ENCODE assay signal across 25 cellular contexts in the genomic region with DNA sequence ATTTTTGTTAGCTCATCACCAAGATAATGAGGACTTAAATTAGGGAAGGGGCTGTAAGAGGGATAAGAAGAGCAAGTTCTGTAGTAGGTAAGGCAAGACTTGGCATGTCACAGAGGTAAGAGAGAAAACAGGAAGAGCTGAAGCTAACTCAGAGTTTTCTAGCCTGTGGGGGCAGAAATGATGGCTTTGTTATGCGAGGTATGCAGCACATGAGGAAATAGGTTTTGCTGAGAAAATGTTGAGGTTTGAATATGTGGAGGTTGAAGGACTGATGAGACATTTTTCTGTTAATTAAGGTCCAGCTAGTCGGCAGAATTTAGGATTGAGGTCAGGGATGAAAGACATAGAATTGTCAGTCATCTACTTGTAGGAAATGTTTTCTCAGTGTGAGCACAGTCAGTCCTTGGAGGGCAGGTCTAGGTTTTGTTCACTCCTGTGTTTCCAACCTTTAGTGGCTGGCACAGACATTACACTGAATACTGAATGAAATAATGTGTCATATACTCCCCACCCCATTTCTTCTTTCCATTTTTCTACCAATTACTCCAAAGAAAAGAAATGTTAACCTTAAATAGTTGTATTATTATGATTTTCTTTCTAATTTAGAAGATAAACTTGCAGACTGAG.
DNase-seq lines count a peak whose midpoint lies in the region; ATAC-seq, FAIRE-seq and TF ChIP-seq lines count a peak whose summit lies in the region.
"Had no signal": no experiment of that assay in that cellular context is flagged by ENCODE, and none has a peak within 500 bp of the region (broad histone marks: within the 10 kb centered on the region; RNA-seq: fewer than 3 reads in every experiment).

No MANE protein-coding gene starts in this region.

- no peak overlapping the region for H2BK15ac ChIP-seq in mesenchymal stem cell (ENCODE audit: low read depth, poor library complexity, severe bottlenecking)

- H3K14ac ChIP-seq in mesenchymal stem cell (ENCODE audit: low read length in 2 of 2) = no peak overlapping the region

- H3K4ac ChIP-seq in mesenchymal stem cell (ENCODE audit: low read depth in 1 of 2, low read length in 2 of 2) = no peak overlapping the region

- no peak overlapping the region for H2BK12ac ChIP-seq in mesenchymal stem cell (ENCODE audit: low read length in 2 of 2)

- no peak for ATAC-seq in HG03432 (IDR thresholded peaks at IDR 0.05; ENCODE audit: unreplicated experiment)
- ATAC-seq: activated T-cell treated with anti-CD3 and anti-CD28 coated beads, Interleukin-2, amount 50 U/mL, for 4 hours; left cardiac atrium; stimulated activated memory B cell treated with anti-CD40 and anti-IgM and Interleukin-4, amounts not matched to agents 10 μg/mL and 1 μg/mL and 100 μg/mL, for 72 hours had no signal

- H3K36me3 ChIP-seq in bronchial epithelial cell (ENCODE audit: control insufficient read depth, insufficient read depth, low read length) (no peaks in the 10 kb centered on the region), mesenchymal stem cell (ENCODE audit: control insufficient read depth in 1 of 2, insufficient read depth in 2 of 2, low read depth in 1 of 2, low read length in 2 of 2) (no peaks in the 10 kb centered on the region)
- H3K36me3 ChIP-seq: ascending aorta had no signal

- H3K4me3 ChIP-seq in bronchial epithelial cell (ENCODE audit: low read depth, low read length) = no peak overlapping the region
- no peak overlapping the region for H3K4me3 ChIP-seq in mesenchymal stem cell (ENCODE audit: insufficient read depth in 1 of 2, low read depth in 1 of 2, low read length in 2 of 2)
- H3K4me3 ChIP-seq: ascending aorta, testis had no signal

- peak; percentile 69 for DNase-seq in KBM-7
- peak; percentile 83 for DNase-seq in bronchial epithelial cell (ENCODE audit: low read depth)
- peak; percentile 24 for DNase-seq in iris pigment epithelial cell (ENCODE audit: low read depth)
- no peak for DNase-seq in mesenchymal stem cell
- no peak for DNase-seq in NCI-H82 treated with DMSO at 0.1 percent for 48 hours (lab: John Stamatoyannopoulos, UW; ENCODE audit: unreplicated experiment)
- DNase-seq in activated CD4-positive, alpha-beta T cell treated with anti-CD3 and anti-CD28 coated beads, Interleukin-2, amount 50 U/mL, for 1 hour = no peak
- DNase-seq: activated CD4-positive, CD25-positive, alpha-beta regulatory T cell treated with anti-CD3 and anti-CD28 coated beads, Interleukin-2, amount 50 U/mL, for 72 hours; activated CD8-positive, alpha-beta memory T cell treated with anti-CD3 and anti-CD28 coated beads for 24 hours; activated naive CD4-positive, alpha-beta T cell treated with anti-CD3 and anti-CD28 coated beads for 36 hours; activated T-cell treated with anti-CD3 and anti-CD28 coated beads, Interleukin-2, amount 50 U/mL, for 4 hours; CD8-positive, alpha-beta memory T cell; DMS79 treated with DMSO at 0.1 percent for 48 hours; foreskin fibroblast; H7; hippocampal formation; left cardiac atrium; NCI-H1105 treated with DMSO at 0.1 percent for 48 hours; NCI-H2081 treated with DMSO at 0.1 percent for 48 hours; posterior cingulate gyrus; testis had no signal

- no peak overlapping the region for H2BK120ac ChIP-seq in mesenchymal stem cell (ENCODE audit: low read depth, low read length)

- no peak overlapping the region for H3K23ac ChIP-seq in mesenchymal stem cell (ENCODE audit: low read length in 2 of 2)

- no peak overlapping the region for H3K9ac ChIP-seq in mesenchymal stem cell (ENCODE audit: low read length)

- H3K18ac ChIP-seq in mesenchymal stem cell (ENCODE audit: low read depth in 1 of 2, low read length in 2 of 2) = no peak overlapping the region

- in situ Hi-C loops in KBM-7 (cut with MboI; ENCODE audit: low pct_unique_long_range_greater_than_20kb, low sequenced_read_pairs) = no loop called here

- H3K79me1 ChIP-seq in mesenchymal stem cell (replicated peaks; ENCODE audit: low read length, poor library complexity, severe bottlenecking) = no peaks in the 10 kb centered on the region

- no peak overlapping the region for H4K8ac ChIP-seq in mesenchymal stem cell (ENCODE audit: low read length)

- no peaks in the 10 kb centered on the region for H3K27me3 ChIP-seq in bronchial epithelial cell (ENCODE audit: control insufficient read depth, insufficient read depth, low read length)
- H3K27me3 ChIP-seq in mesenchymal stem cell (ENCODE audit: control insufficient read depth in 1 of 2, insufficient read depth in 1 of 2, low read length in 2 of 2) = no peaks in the 10 kb centered on the region
- H3K27me3 ChIP-seq: ascending aorta, testis had no signal

- no peak overlapping the region for H3K27ac ChIP-seq in mesenchymal stem cell (ENCODE audit: low read length, poor library complexity, severe bottlenecking)
- H3K27ac ChIP-seq: testis had no signal

- no peak overlapping the region for H3K4me2 ChIP-seq in mesenchymal stem cell (ENCODE audit: low read length, poor library complexity, severe bottlenecking)

- H2AK5ac ChIP-seq in mesenchymal stem cell (ENCODE audit: low read length, severe bottlenecking) = no peak overlapping the region

- H2AFZ ChIP-seq in mesenchymal stem cell (ENCODE audit: low read depth, low read length) = no peak overlapping the region

- H4K91ac ChIP-seq in mesenchymal stem cell (ENCODE audit: low read length) = no peak overlapping the region

- WGBS in mesenchymal stem cell = 73% methylated on average over 2 of the region's 2 CpGs

- FAIRE-seq in bronchial epithelial cell (lab: Jason Lieb, UNC) = no peak
- FAIRE-seq: colon, endometrium had no signal

- H3K9me3 ChIP-seq in mesenchymal stem cell (ENCODE audit: control insufficient read depth, low read length) = no peaks in the 10 kb centered on the region
- H3K9me3 ChIP-seq: ascending aorta, testis had no signal

- no peak overlapping the region for H2BK5ac ChIP-seq in mesenchymal stem cell (ENCODE audit: low read depth, low read length, poor library complexity, severe bottlenecking)

- no peaks in the 10 kb centered on the region for H3K4me1 ChIP-seq in mesenchymal stem cell (ENCODE audit: control insufficient read depth, insufficient read depth, low read depth, low read length)
- H3K4me1 ChIP-seq: testis had no signal

- no peak for TF ChIP-seq CTCF in bronchial epithelial cell (IDR thresholded peaks at IDR 0.05; ENCODE audit: insufficient read depth, low read length, severe bottlenecking)

Comparison
In these comparisons a context has a peak if more than half of its experiments do, and no peak if none do; other contexts are left out.
1. DNase-seq: peak in KBM-7 (single experiment), bronchial epithelial cell (single experiment) and iris pigment epithelial cell (single experiment); none in mesenchymal stem cell (single experiment), NCI-H82 treated with DMSO at 0.1 percent for 48 hours (single experiment) and activated CD4-positive, alpha-beta T cell treated with anti-CD3 and anti-CD28 coated beads, Interleukin-2, amount 50 U/mL, for 1 hour (single experiment).